ENCODE assay signal across 1 cellular context in genomic region chr1:45750298-45751038, GRCh38.
TF ChIP-seq lines count a peak whose summit lies in the region.

Gene IPP (minus strand): TSS chr1:45750653. CDS start chr1:45746411, 4,242 bp downstream.

TF ChIP-seq in K562, 482 proteins besides CTCF, POLR2A, EP300 and RAD21 (continued from another document and continues in another):
- TF ChIP-seq ZBTB40 (IDR thresholded peaks at IDR 0.05), result no peak; the same call in 1 of the 2 replicates
- no peak for TF ChIP-seq ZBTB40 (CRISPR knock-in tag; IDR thresholded peaks at IDR 0.05)
- no peak for TF ChIP-seq HES1 (IDR thresholded peaks at IDR 0.05; ENCODE audit: low read depth)
- 0 out of 2 replicates have a peak, but pooled peaks have one; percentile 16 for TF ChIP-seq ZNF23 (CRISPR knock-in tag; IDR thresholded peaks at IDR 0.05)
- TF ChIP-seq TFAM (CRISPR knock-in tag; conservative IDR thresholded peaks at IDR 0.05), result no peak
- TF ChIP-seq FIP1L1 (IDR thresholded peaks at IDR 0.05; ENCODE audit: low read depth, low read length, poor library complexity, severe bottlenecking), result peak; percentile 71
- TF ChIP-seq ZNF134 (CRISPR knock-in tag; conservative IDR thresholded peaks at IDR 0.05), result no peak
- no peak for TF ChIP-seq SETDB1 (IDR thresholded peaks at IDR 0.05; ENCODE audit: low read length)
- no peak for TF ChIP-seq RNF219 (CRISPR knock-in tag; IDR thresholded peaks at IDR 0.05)
- no peak for TF ChIP-seq THRAP3 (IDR thresholded peaks at IDR 0.05; ENCODE audit: borderline replicate concordance)
- no peak for TF ChIP-seq NUFIP1 (IDR thresholded peaks at IDR 0.05; ENCODE audit: partially characterized antibody)
- no peak for TF ChIP-seq SIRT6 (IDR thresholded peaks at IDR 0.05; ENCODE audit: low read depth, low read length)
- TF ChIP-seq ZFPM2 (CRISPR knock-in tag; IDR thresholded peaks at IDR 0.05), result no peak
- TF ChIP-seq HOMEZ (CRISPR knock-in tag; IDR thresholded peaks at IDR 0.05), result no peak
- no peak for TF ChIP-seq GTF3C2 (IDR thresholded peaks at IDR 0.05; ENCODE audit: borderline replicate concordance, extremely low read depth, insufficient read length)
- peak; percentile 94 for TF ChIP-seq MEIS2 (IDR thresholded peaks at IDR 0.05; ENCODE audit: partially characterized antibody)
- peak; percentile 82 to 88 for TF ChIP-seq E2F6 (IDR thresholded peaks at IDR 0.05; ENCODE audit: borderline replicate concordance in 1 of 2, extremely low read depth in 1 of 2, insufficient read depth in 1 of 2, insufficient read length in 1 of 2, low read depth in 1 of 2, low read length in 1 of 2, poor library complexity in 1 of 2, severe bottlenecking in 1 of 2)
- peak; percentile 21; the same call in 1 of the 2 replicates for TF ChIP-seq JUN (IDR thresholded peaks at IDR 0.05; ENCODE audit: borderline replicate concordance, low read depth, low read length)
- peak; percentile 68; the same call in 1 of the 2 replicates for TF ChIP-seq JUN (CRISPR knock-in tag; IDR thresholded peaks at IDR 0.05; ENCODE audit: borderline replicate concordance)
- TF ChIP-seq ZNF780A (CRISPR knock-in tag; IDR thresholded peaks at IDR 0.05), result no peak
- peak; percentile 40; the same call in 1 of the 2 replicates for TF ChIP-seq MAFK (IDR thresholded peaks at IDR 0.05; ENCODE audit: low read length)
- TF ChIP-seq ZNF124 (CRISPR knock-in tag; IDR thresholded peaks at IDR 0.05), result no peak
- no peak for TF ChIP-seq ZNF445 (CRISPR knock-in tag; IDR thresholded peaks at IDR 0.05; ENCODE audit: low read depth)
- no peak for TF ChIP-seq FOXK1 (CRISPR knock-in tag; IDR thresholded peaks at IDR 0.05; ENCODE audit: borderline replicate concordance)
- TF ChIP-seq HDAC2 (IDR thresholded peaks at IDR 0.05), result peak; percentile 62
- no peak for TF ChIP-seq ZNF280A (IDR thresholded peaks at IDR 0.05; ENCODE audit: low read depth, partially characterized antibody)
- no peak for TF ChIP-seq ZNF274 (IDR thresholded peaks at IDR 0.05; ENCODE audit: borderline replicate concordance, low read depth, low read length)
- no peak for TF ChIP-seq CBFA2T2 (conservative IDR thresholded peaks at IDR 0.05)
- no peak for TF ChIP-seq RBM22 (IDR thresholded peaks at IDR 0.05; ENCODE audit: low read depth, low read length, poor library complexity, severe bottlenecking)
- TF ChIP-seq FOXP4 (CRISPR knock-in tag; IDR thresholded peaks at IDR 0.05; ENCODE audit: borderline replicate concordance), result peak; percentile 55; the same call in 1 of the 2 replicates
- peak; percentile 100 for TF ChIP-seq NRF1 (conservative IDR thresholded peaks at IDR 0.05 in 1 of 2, IDR thresholded peaks at IDR 0.05 in 1 of 2)
- no peak for TF ChIP-seq ZNF512 (tag; IDR thresholded peaks at IDR 0.05)
- TF ChIP-seq ZNF263 (CRISPR knock-in tag; IDR thresholded peaks at IDR 0.05; ENCODE audit: borderline replicate concordance), result peak; percentile 63; the same call in 1 of the 2 replicates
